ENCODE assay signal across 24 cellular contexts in the genomic region with DNA sequence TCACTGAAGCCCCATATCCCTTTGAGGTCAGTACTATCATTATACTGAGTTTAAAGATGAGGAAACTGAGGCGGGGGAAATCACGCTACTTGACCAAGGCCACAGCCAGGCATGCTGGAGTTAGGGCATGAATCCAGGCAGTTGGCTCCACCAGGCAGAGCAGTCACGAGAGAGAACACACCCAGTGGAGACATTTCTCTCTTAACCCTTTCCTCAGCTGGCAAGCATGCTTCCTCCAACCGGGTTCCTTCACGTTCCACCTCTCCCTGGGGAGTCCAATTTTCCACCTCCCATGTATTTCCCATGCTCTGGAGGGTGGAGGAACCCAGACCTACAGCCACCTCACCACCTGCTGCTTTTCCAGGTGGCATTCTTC. TPM values are rescaled to one million over a fixed set of nuclear protein-coding genes. Genes with fewer than 3 reads are reported as not detected.
DNase-seq lines count a peak whose midpoint lies in the region; ATAC-seq and TF ChIP-seq lines count a peak whose summit lies in the region.
"Had no signal": no experiment of that assay in that cellular context is flagged by ENCODE, and none has a peak within 500 bp of the region (broad histone marks: within the 10 kb centered on the region; RNA-seq: fewer than 3 reads in every experiment).

No MANE protein-coding gene starts in this region.

- H3K9me3 ChIP-seq in mucosa of descending colon, result no peaks in the 10 kb centered on the region
- H3K9me3 ChIP-seq: heart left ventricle, tibial nerve had no signal

- ATAC-seq in mucosa of descending colon (peak; percentile 31), GM21367 (IDR thresholded peaks at IDR 0.05; ENCODE audit: unreplicated experiment) (no peak), GM19455 (IDR thresholded peaks at IDR 0.05; ENCODE audit: unreplicated experiment) (no peak)
- ATAC-seq: heart left ventricle; left ventricle myocardium superior; right cardiac atrium; stimulated activated memory B cell treated with anti-CD40 and anti-IgM and Interleukin-4, amounts not matched to agents 10 μg/mL and 1 μg/mL and 100 μg/mL, for 72 hours had no signal

- TF ChIP-seq CTCF in chondrocyte (IDR thresholded peaks at IDR 0.05), result no peak
- no peak for TF ChIP-seq CTCF in mucosa of descending colon (IDR thresholded peaks at IDR 0.05)
- no peak for TF ChIP-seq CTCF in type B pancreatic cell (conservative IDR thresholded peaks at IDR 0.05)

- H3K4me1 Mint-ChIP-seq in chondrocyte (ENCODE audit: low read depth), result peaks cover 58% of the 10 kb centered on the region
- H3K4me1 Mint-ChIP-seq in type B pancreatic cell (ENCODE audit: unreplicated experiment), result peaks cover 8% of the 10 kb centered on the region
- H3K4me1 Mint-ChIP-seq: stimulated activated memory B cell treated with anti-CD40 and anti-IgM and Interleukin-4, amounts not matched to agents 10 μg/mL and 1 μg/mL and 100 μg/mL, for 72 hours had no signal

- no peaks in the 10 kb centered on the region for H3K4me1 ChIP-seq in mucosa of descending colon (ENCODE audit: low read depth)

- H3K27ac Mint-ChIP-seq in chondrocyte (ENCODE audit: unreplicated experiment), result peak overlapping the region; percentile 88
- peak overlapping the region; percentile 82 for H3K27ac Mint-ChIP-seq in type B pancreatic cell
- H3K27ac Mint-ChIP-seq: activated CD4-positive, alpha-beta T cell treated with anti-CD3 and anti-CD28 coated beads, Interleukin-2, amount 10 ng/mL, durations not matched to agents 24 days and 14 days; stimulated activated memory B cell treated with anti-CD40 and anti-IgM and Interleukin-4, amounts not matched to agents 10 μg/mL and 1 μg/mL and 100 μg/mL, for 72 hours had no signal

- H3K36me3 ChIP-seq in mucosa of descending colon (ENCODE audit: low read depth), result no peaks in the 10 kb centered on the region

- H3K4me3 Mint-ChIP-seq in chondrocyte (ENCODE audit: unreplicated experiment), result peak overlapping the region; percentile 5
- H3K4me3 Mint-ChIP-seq in type B pancreatic cell, result no peak overlapping the region
- H3K4me3 Mint-ChIP-seq: activated CD4-positive, alpha-beta T cell treated with anti-CD3 and anti-CD28 coated beads, Interleukin-2, amount 10 ng/mL, durations not matched to agents 24 days and 14 days; stimulated activated memory B cell treated with anti-CD40 and anti-IgM and Interleukin-4, amounts not matched to agents 10 μg/mL and 1 μg/mL and 100 μg/mL, for 72 hours had no signal

- DNase-seq in NCI-H2171 treated with DMSO at 0.1 percent for 48 hours (lab: John Stamatoyannopoulos, UW), result peak; percentile 10
- no peak for DNase-seq in NCI-H2171 (lab: John Stamatoyannopoulos, UW)
- DNase-seq in chondrocyte (ENCODE audit: low spot score), result no peak
- DNase-seq in mucosa of descending colon, result no peak
- DNase-seq in type B pancreatic cell (ENCODE audit: extremely low spot score, unreplicated experiment), result no peak
- DNase-seq in H4 (ENCODE audit: low spot score), result no peak
- DNase-seq: activated CD4-positive, alpha-beta T cell treated with anti-CD3 and anti-CD28 coated beads, Interleukin-2, amount 10 ng/mL, durations not matched to agents 24 days and 14 days; activated gamma-delta T cell treated with Interleukin-2 at 50 U/mL for 16 hours; amygdala; C1 segment of cervical spinal cord; central memory CD4-positive, alpha-beta T cell; DMS 273 treated with DMSO at 0.1 percent for 48 hours; left ventricle myocardium superior; NCI-H1048; NCI-H2029 treated with DMSO at 0.1 percent for 48 hours; NCI-H510A; nucleus accumbens; T-helper 1 cell had no signal

- H3K9me3 Mint-ChIP-seq in chondrocyte (ENCODE audit: low read depth) (no peaks in the 10 kb centered on the region), type B pancreatic cell (no peaks in the 10 kb centered on the region)
- H3K9me3 Mint-ChIP-seq: activated CD4-positive, alpha-beta T cell treated with anti-CD3 and anti-CD28 coated beads, Interleukin-2, amount 10 ng/mL, durations not matched to agents 24 days and 14 days; stimulated activated memory B cell treated with anti-CD40 and anti-IgM and Interleukin-4, amounts not matched to agents 10 μg/mL and 1 μg/mL and 100 μg/mL, for 72 hours had no signal

- H3K4me3 ChIP-seq in mucosa of descending colon, result no peak overlapping the region
- H3K4me3 ChIP-seq: heart left ventricle, tibial nerve had no signal

- H3K36me3 Mint-ChIP-seq in chondrocyte (ENCODE audit: low read depth) (peaks cover 4% of the 10 kb centered on the region), type B pancreatic cell (peaks cover 3% of the 10 kb centered on the region)

- H3K27me3 Mint-ChIP-seq in chondrocyte (ENCODE audit: low read depth) (no peaks in the 10 kb centered on the region), type B pancreatic cell (no peaks in the 10 kb centered on the region)
- H3K27me3 Mint-ChIP-seq: activated CD4-positive, alpha-beta T cell treated with anti-CD3 and anti-CD28 coated beads, Interleukin-2, amount 10 ng/mL, durations not matched to agents 24 days and 14 days; stimulated activated memory B cell treated with anti-CD40 and anti-IgM and Interleukin-4, amounts not matched to agents 10 μg/mL and 1 μg/mL and 100 μg/mL, for 72 hours had no signal

- intact Hi-C loops in mucosa of descending colon (cut with DNase I, micrococcal nuclease), result no loop called here

RNA-seq across cellular contexts. Expression of gene VAC14, which starts 32.8 kb away (rescaled TPM):
- total RNA-seq in chondrocyte (35.6 to 40.3 TPM (median 37.9 TPM) in 3 replicates), mucosa of descending colon (10 to 100 TPM; 32.3 to 35.1 (median 32.8) TPM), type B pancreatic cell (ENCODE audit: low replicate concordance) (38.3 and 39.5 TPM in 2 replicates)
- total RNA-seq in H4 (2014; rRNA removed; shearing (Covaris generic)), result 25.5 and 28.1 TPM in 2 replicates
